Comparison of ENCODE assay signal across 19 cellular contexts in genomic region chr1:242208021-242208420, GRCh38.
"Had no signal": no experiment of that assay in that cellular context is flagged by ENCODE, and none has a peak within 500 bp of the region (broad histone marks: within the 10 kb centered on the region; RNA-seq: fewer than 3 reads in every experiment).

No MANE protein-coding gene starts in this region.

- H3K27ac Mint-ChIP-seq: effector memory CD8-positive, alpha-beta T cell; endodermal cell had no signal

- H3K4me3 Mint-ChIP-seq: effector memory CD8-positive, alpha-beta T cell; endodermal cell had no signal

- H3K9me3 ChIP-seq: esophagus muscularis mucosa, gastrocnemius medialis, heart right ventricle, left lung had no signal

- H3K9me3 Mint-ChIP-seq: endodermal cell had no signal

- H3K27me3 ChIP-seq: dorsolateral prefrontal cortex, foreskin keratinocyte, gastrocnemius medialis, heart right ventricle, left lung had no signal

- H3K27ac ChIP-seq: coronary artery, esophagus muscularis mucosa, foreskin keratinocyte, gastrocnemius medialis, heart right ventricle, left lung had no signal

- H3K4me3 ChIP-seq: coronary artery, dorsolateral prefrontal cortex, esophagus muscularis mucosa, gastrocnemius medialis, heart right ventricle, left lung, lung had no signal

- H3K36me3 ChIP-seq: esophagus muscularis mucosa, gastrocnemius medialis, heart right ventricle, left lung had no signal

- ATAC-seq: effector memory CD8-positive, alpha-beta T cell; foreskin keratinocyte; gastrocnemius medialis; heart right ventricle; left cardiac atrium; left lung; left ventricle myocardium superior had no signal

- DNase-seq: dermis blood vessel endothelial cell; dorsolateral prefrontal cortex; effector CD8-positive, alpha-beta T cell; effector memory CD8-positive, alpha-beta T cell; endodermal cell; gastrocnemius medialis; glutamatergic neuron; head of caudate nucleus; heart right ventricle; hippocampal formation; left cardiac atrium; left lung; left ventricle myocardium superior; mesenchymal stem cell; midbrain had no signal

- H3K4me1 ChIP-seq: esophagus muscularis mucosa, gastrocnemius medialis, heart right ventricle, left lung had no signal
